In genomic region chr17:66200685-66201092, GRCh38 we compare ENCODE assay signal across 7 cellular contexts. TPM values are rescaled to one million over a fixed set of nuclear protein-coding genes. Genes with fewer than 3 reads are reported as not detected.
DNase-seq lines count a peak whose midpoint lies in the region; ATAC-seq and TF ChIP-seq lines count a peak whose summit lies in the region.

No MANE protein-coding gene starts in this region.

- H3K4me3 ChIP-seq in mesendoderm (ENCODE audit: low read length), result no peak overlapping the region
- H3K4me3 ChIP-seq in tibial nerve, result no peak overlapping the region

- no peak overlapping the region for H4K8ac ChIP-seq in mesendoderm (ENCODE audit: low read depth, low read length)

- peak; percentile 71 for DNase-seq in GM03348 (ENCODE audit: low spot score)
- peak; percentile 60 for DNase-seq in NCI-H1092 treated with DMSO at 0.1 percent for 48 hours (lab: John Stamatoyannopoulos, UW)
- peak in 3 of 5 donors; percentile 20 to 53 (median 27) for DNase-seq in T-helper 1 cell
- DNase-seq in dermis blood vessel endothelial cell, result peak; percentile 90
- DNase-seq in mesendoderm, result peak; percentile 73
- DNase-seq in tibial nerve (ENCODE audit: low spot score in 2 of 2), result peak in 1 of 2 donors; percentile 55

- H2BK120ac ChIP-seq in mesendoderm (ENCODE audit: low read depth, low read length), result no peak overlapping the region

- no peaks in the 10 kb centered on the region for H3K79me2 ChIP-seq in mesendoderm (ENCODE audit: control insufficient read depth, insufficient read depth, low read length)

- peaks cover 0 to 2% (median 0%) of the 10 kb centered on the region in 4 donors for H3K9me3 ChIP-seq in tibial nerve

- no peak overlapping the region for H3K4me2 ChIP-seq in mesendoderm (ENCODE audit: low read length)

- no peak for TF ChIP-seq EP300 in tibial nerve (IDR thresholded peaks at IDR 0.05)

- H3K18ac ChIP-seq in mesendoderm (ENCODE audit: low read length), result no peak overlapping the region

- H4K5ac ChIP-seq in mesendoderm (ENCODE audit: low read length), result no peak overlapping the region

- no peak for ATAC-seq in HG03280 (IDR thresholded peaks at IDR 0.05; ENCODE audit: unreplicated experiment)

- no peak overlapping the region for H3K23ac ChIP-seq in mesendoderm (ENCODE audit: low read length)

- peak; percentile 28 to 56 (median 44) for TF ChIP-seq CTCF in tibial nerve (IDR thresholded peaks at IDR 0.05)

- no peaks in the 10 kb centered on the region for H3K79me1 ChIP-seq in mesendoderm (ENCODE audit: low read length)

- no peak overlapping the region for H3K4ac ChIP-seq in mesendoderm (ENCODE audit: low read depth, low read length)

- no peak overlapping the region for H2BK15ac ChIP-seq in mesendoderm (replicated peaks; ENCODE audit: low read depth)

- H2BK5ac ChIP-seq in mesendoderm (ENCODE audit: low read length), result no peak overlapping the region

- no peak overlapping the region for H2AK5ac ChIP-seq in mesendoderm (ENCODE audit: low read length)

- WGBS in mesendoderm (ENCODE audit: extremely low coverage, insufficient coverage, low lambda C conversion rate), result no CpG with 5 or more reads among the region's 3 CpGs
- 5 to 9% methylated on average over 3 of the region's 3 CpGs for WGBS in tibial nerve, 2 donors

- H3K4me1 ChIP-seq in mesendoderm (ENCODE audit: control insufficient read depth, low read depth, low read length) (no peaks in the 10 kb centered on the region), tibial nerve (no peaks in the 10 kb centered on the region)

- H3K56ac ChIP-seq in mesendoderm (ENCODE audit: low read length), result no peak overlapping the region

- no peak for TF ChIP-seq POLR2A in tibial nerve (IDR thresholded peaks at IDR 0.05)

- H3K36me3 ChIP-seq in mesendoderm (ENCODE audit: control insufficient read depth, insufficient read depth, low read length) (no peaks in the 10 kb centered on the region), tibial nerve (no peaks in the 10 kb centered on the region)

- H3K27ac ChIP-seq in mesendoderm (ENCODE audit: low read depth, low read length) (no peak overlapping the region), tibial nerve (no peak overlapping the region)

- H3K27me3 ChIP-seq in mesendoderm (ENCODE audit: insufficient read depth, low read length, poor library complexity) (no peaks in the 10 kb centered on the region), tibial nerve (no peaks in the 10 kb centered on the region)

- H3K9ac ChIP-seq in mesendoderm (ENCODE audit: low read length), result no peak overlapping the region

RNA-seq across cellular contexts. Expression of gene CEP112, which starts 8.8 kb away (rescaled TPM):
- total RNA-seq in dermis blood vessel endothelial cell (12.8 and 14.8 TPM in 2 replicates), tibial nerve (10 to 100 TPM; 26.0 to 46.8 (median 34.2) TPM)
- 1.9 TPM for polyA plus RNA-seq in mesendoderm (2013, experiment 1 of 2)
- 2.1 TPM for polyA plus RNA-seq in mesendoderm (2013, experiment 2 of 2)

RNA-seq across cellular contexts. Expression of gene APOH, which starts 28.5 kb away (rescaled TPM):
- total RNA-seq in dermis blood vessel endothelial cell, result not detected in 2 replicates
- polyA plus RNA-seq in mesendoderm (2013, experiment 1 of 2), result not detected
- not detected for polyA plus RNA-seq in mesendoderm (2013, experiment 2 of 2)
- total RNA-seq in tibial nerve, result not detected
